12 cellular contexts compared by ENCODE assay signal in genomic region chr9:134895849-134896833, GRCh38. TPM values are rescaled to one million over a fixed set of nuclear protein-coding genes. Genes with fewer than 3 reads are reported as not detected.
DNase-seq lines count a peak whose midpoint lies in the region; ATAC-seq and TF ChIP-seq lines count a peak whose summit lies in the region.
"Had no signal": no experiment of that assay in that cellular context is flagged by ENCODE, and none has a peak within 500 bp of the region (broad histone marks: within the 10 kb centered on the region; RNA-seq: fewer than 3 reads in every experiment).

No MANE protein-coding gene starts in this region.

- H3K27me3 ChIP-seq in A673 (replicated peaks; ENCODE audit: insufficient read depth, low read depth, low read length, poor library complexity), result no peaks in the 10 kb centered on the region
- no peaks in the 10 kb centered on the region for H3K27me3 ChIP-seq in lower lobe of right lung (ENCODE audit: low read depth)

- peak; percentile 92 for DNase-seq in A673 (ENCODE audit: low spot score)
- peak; percentile 74 for DNase-seq in NCI-H1694 (lab: John Stamatoyannopoulos, UW)
- peak; percentile 97 for DNase-seq in MCF 10A (ENCODE audit: unreplicated experiment)
- DNase-seq in lower lobe of right lung, result peak; percentile 18
- DNase-seq in activated T-cell treated with anti-CD3 and anti-CD28 coated beads, Interleukin-2, amount 50 U/mL, for 24 hours, result no peak
- no peak for DNase-seq in T-helper 9 cell
- DNase-seq: COR-L47; effector memory CD4-positive, alpha-beta T cell; H7 had no signal

- H3K9me3 ChIP-seq in A673 (ENCODE audit: low read depth, low read length, poor library complexity, severe bottlenecking), result no peaks in the 10 kb centered on the region
- H3K9me3 ChIP-seq in lower lobe of right lung, result no peaks in the 10 kb centered on the region

- H3K36me3 Mint-ChIP-seq in MCF 10A (ENCODE audit: insufficient read depth, unreplicated experiment), result no peaks in the 10 kb centered on the region
- no peaks in the 10 kb centered on the region for H3K36me3 Mint-ChIP-seq in activated T-cell treated with anti-CD3 and anti-CD28 coated beads, Interleukin-2, amount 50 U/mL, for 24 hours (ENCODE audit: low read depth)

- CTCF ChIA-PET in A673 (lab: Charles Lee) (no interaction called here), MCF 10A (lab: Yijun Ruan, JAX) (no interaction called here)

- H3K27ac ChIP-seq in A673 (ENCODE audit: low read depth, low read length, poor library complexity, severe bottlenecking) (peak overlapping the region; percentile 70), lower lobe of right lung (peak overlapping the region; percentile 11)

- BruUV-seq in A673 (replicated peaks; lab: Mats Ljungman, UMichigan) (no TSS peak), MCF 10A (replicated peaks; lab: Mats Ljungman, UMichigan) (no TSS peak)

- H3K9me3 Mint-ChIP-seq in MCF 10A (ENCODE audit: unreplicated experiment), result peaks cover 9% of the 10 kb centered on the region
- H3K9me3 Mint-ChIP-seq in activated T-cell treated with anti-CD3 and anti-CD28 coated beads, Interleukin-2, amount 50 U/mL, for 24 hours, result peaks cover 14% of the 10 kb centered on the region

- no peaks in the 10 kb centered on the region for H3K36me3 ChIP-seq in A673 (ENCODE audit: insufficient read depth, low read length, poor library complexity, severe bottlenecking)
- H3K36me3 ChIP-seq in lower lobe of right lung, result no peaks in the 10 kb centered on the region

- H3K27me3 Mint-ChIP-seq in MCF 10A (ENCODE audit: insufficient read depth, unreplicated experiment), result peaks cover 7% of the 10 kb centered on the region
- H3K27me3 Mint-ChIP-seq in activated T-cell treated with anti-CD3 and anti-CD28 coated beads, Interleukin-2, amount 50 U/mL, for 24 hours, result peaks cover 29% of the 10 kb centered on the region

- H3K4me3 Mint-ChIP-seq in MCF 10A (ENCODE audit: unreplicated experiment), result no peak overlapping the region
- H3K4me3 Mint-ChIP-seq in activated T-cell treated with anti-CD3 and anti-CD28 coated beads, Interleukin-2, amount 50 U/mL, for 24 hours, result no peak overlapping the region

- H3K4me3 ChIP-seq in A673 (ENCODE audit: low read depth, low read length, poor library complexity, severe bottlenecking) (no peak overlapping the region), lower lobe of right lung (no peak overlapping the region)

- H3K4me1 Mint-ChIP-seq in MCF 10A (ENCODE audit: insufficient read depth, unreplicated experiment), result peaks cover 20% of the 10 kb centered on the region
- H3K4me1 Mint-ChIP-seq in activated T-cell treated with anti-CD3 and anti-CD28 coated beads, Interleukin-2, amount 50 U/mL, for 24 hours (ENCODE audit: low read depth), result no peaks in the 10 kb centered on the region

- intact Hi-C loops in A673 (cut with micrococcal nuclease; ENCODE audit: unreplicated experiment) (no loop called here), MCF 10A (cut with micrococcal nuclease) (no loop called here), lower lobe of right lung (cut with DNase I) (no loop called here)

- ATAC-seq in lower lobe of right lung (peak; percentile 24 to 37), HG02571 (IDR thresholded peaks at IDR 0.05; ENCODE audit: unreplicated experiment) (no peak), HG02885 (IDR thresholded peaks at IDR 0.05; ENCODE audit: poor library complexity, unreplicated experiment) (no peak)

- H3K27ac Mint-ChIP-seq in MCF 10A (ENCODE audit: low read depth, unreplicated experiment), result peak overlapping the region; percentile 10
- H3K27ac Mint-ChIP-seq in activated T-cell treated with anti-CD3 and anti-CD28 coated beads, Interleukin-2, amount 50 U/mL, for 24 hours, result no peak overlapping the region

- peaks cover 20% of the 10 kb centered on the region for H3K4me1 ChIP-seq in A673 (ENCODE audit: insufficient read depth, low read length, poor library complexity, severe bottlenecking)
- H3K4me1 ChIP-seq in lower lobe of right lung, result peaks cover 25% of the 10 kb centered on the region

- POLR2A ChIA-PET in A673 (lab: Charles Lee; ENCODE audit: low non-redundant PET), result no interaction called here
- POLR2A ChIA-PET in MCF 10A (lab: Yijun Ruan, JAX), result interaction anchor here (0.6 to 0.8 kb wide), 4 partner anchors 32 to 706 kb away, joined by 3 read pairs; no protein-coding TSS in a partner anchor

- TF ChIP-seq CTCF in A673 (conservative IDR thresholded peaks at IDR 0.05; ENCODE audit: low read depth, low read length) (no peak), MCF 10A (IDR thresholded peaks at IDR 0.05; ENCODE audit: unreplicated experiment) (no peak), lower lobe of right lung (IDR thresholded peaks at IDR 0.05) (no peak)

RNA-seq across cellular contexts. Expression of gene FCN2, which starts 15.5 kb away (rescaled TPM):
- total RNA-seq in A673 (2021), result not detected in 2 replicates
- not detected in 2 replicates for total RNA-seq in MCF 10A (2022)
- not detected for total RNA-seq in lower lobe of right lung
- total RNA-seq: H7, SK-MEL-5 had no signal

RNA-seq across cellular contexts. Expression of gene FCN1, which starts 21.6 kb away (rescaled TPM):
- total RNA-seq in A673 (2021) (not detected in 2 replicates), MCF 10A (2022) (not detected in 2 replicates), lower lobe of right lung (84.4 TPM)
- total RNA-seq: H7, SK-MEL-5 had no signal

Comparison
In these comparisons a context has a peak if more than half of its experiments do, and no peak if none do; other contexts are left out.
1. DNase-seq: peak in A673 (single experiment), NCI-H1694 (single experiment), MCF 10A (single experiment) and lower lobe of right lung (single experiment); none in activated T-cell treated with anti-CD3 and anti-CD28 coated beads, Interleukin-2, amount 50 U/mL, for 24 hours (single experiment) and T-helper 9 cell (single experiment).
2. ATAC-seq: peak in lower lobe of right lung (2 of 2); none in HG02571 (single experiment) and HG02885 (single experiment).
3. RNA of gene FCN1, which starts 21.6 kb away (total RNA-seq): 84.4 TPM in lower lobe of right lung (single experiment); not detected in A673 and not detected in MCF 10A; every median in the first group is over 10 times any median in the second.